In genomic region chr6:25302156-25302555, GRCh38 we compare ENCODE assay signal across 19 cellular contexts. TPM values are rescaled to one million over a fixed set of nuclear protein-coding genes. Genes with fewer than 3 reads are reported as not detected.
DNase-seq lines count a peak whose midpoint lies in the region; ATAC-seq and TF ChIP-seq lines count a peak whose summit lies in the region.
"Had no signal": no experiment of that assay in that cellular context is flagged by ENCODE, and none has a peak within 500 bp of the region (broad histone marks: within the 10 kb centered on the region; RNA-seq: fewer than 3 reads in every experiment).

No MANE protein-coding gene starts in this region.

- H3K4me3 ChIP-seq in right atrium auricular region (no peak overlapping the region), muscle layer of duodenum (ENCODE audit: low read depth in 1 of 2, low read length in 2 of 2) (no peak overlapping the region), gastrocnemius medialis (no peak overlapping the region)
- H3K4me3 ChIP-seq: body of pancreas, pancreas had no signal

- ATAC-seq in left ventricle myocardium superior, result no peak
- no peak for ATAC-seq in gastrocnemius medialis
- no peak for ATAC-seq in stimulated activated naive CD8-positive, alpha-beta T cell treated with anti-CD3 and anti-CD28 coated beads, Interleukin-15, Interleukin-2, amounts not matched to agents 100 U/mL and 50 U/mL, for 24 hours
- ATAC-seq: esophagus mucosa had no signal

- no peaks in the 10 kb centered on the region for H3K9me3 Mint-ChIP-seq in chondrocyte (ENCODE audit: low read depth)
- H3K9me3 Mint-ChIP-seq: T-helper 2 cell treated with Interferon-gamma antibody and Interleukin-4, amounts not matched to agents 5 μg/mL and 100 μg/mL, for 36 hours had no signal

- in situ Hi-C loops in gastrocnemius medialis (cut with MboI; ENCODE audit: low sequenced_read_pairs in 4 of 4), result no loop called here

- TF ChIP-seq CTCF in right atrium auricular region (IDR thresholded peaks at IDR 0.05) (no peak), chondrocyte (IDR thresholded peaks at IDR 0.05) (no peak), gastrocnemius medialis (IDR thresholded peaks at IDR 0.05 in 4 of 5, conservative IDR thresholded peaks at IDR 0.05 in 1 of 5) (no peak)

- H3K4me1 Mint-ChIP-seq in chondrocyte (ENCODE audit: low read depth), result peaks cover 53% of the 10 kb centered on the region

- no peak overlapping the region for H3K4me3 Mint-ChIP-seq in chondrocyte (ENCODE audit: unreplicated experiment)
- H3K4me3 Mint-ChIP-seq: T-helper 2 cell treated with Interferon-gamma antibody and Interleukin-4, amounts not matched to agents 5 μg/mL and 100 μg/mL, for 36 hours had no signal

- H3K9me3 ChIP-seq in right atrium auricular region, result no peaks in the 10 kb centered on the region
- no peaks in the 10 kb centered on the region for H3K9me3 ChIP-seq in muscle layer of duodenum (ENCODE audit: control insufficient read depth in 1 of 2, low read length in 2 of 2)
- no peaks in the 10 kb centered on the region for H3K9me3 ChIP-seq in gastrocnemius medialis
- H3K9me3 ChIP-seq: body of pancreas, pancreas had no signal

- H3K4me1 ChIP-seq in right atrium auricular region, result peaks cover 0 to 35% of the 10 kb centered on the region in 2 donors
- peaks cover 3 to 6% of the 10 kb centered on the region in 2 donors for H3K4me1 ChIP-seq in muscle layer of duodenum (ENCODE audit: control insufficient read depth in 1 of 2, insufficient read depth in 2 of 2, low read length in 2 of 2)
- no peaks in the 10 kb centered on the region for H3K4me1 ChIP-seq in gastrocnemius medialis

- H3K36me3 Mint-ChIP-seq in chondrocyte (ENCODE audit: low read depth), result no peaks in the 10 kb centered on the region

- H3K27ac ChIP-seq in right atrium auricular region (peak overlapping the region; percentile 2 to 69), muscle layer of duodenum (ENCODE audit: low read length) (peak overlapping the region; percentile 13), gastrocnemius medialis (peak overlapping the region in 1 of 4 donors; percentile 13)
- H3K27ac ChIP-seq: body of pancreas, HL-60, pancreas had no signal

- H3K27me3 ChIP-seq in right atrium auricular region (no peaks in the 10 kb centered on the region), muscle layer of duodenum (ENCODE audit: low read depth, low read length) (no peaks in the 10 kb centered on the region), gastrocnemius medialis (no peaks in the 10 kb centered on the region)
- H3K27me3 ChIP-seq: body of pancreas, pancreas had no signal

- DNase-seq in right atrium auricular region (ENCODE audit: low spot score) (no peak), left ventricle myocardium superior (no peak), chondrocyte (ENCODE audit: low spot score) (no peak), gastrocnemius medialis (no peak), activated gamma-delta T cell treated with Interleukin-2 at 50 U/mL for 16 hours (no peak)
- DNase-seq in stimulated activated CD4-positive, alpha-beta T cell treated with anti-CD3 and anti-CD28 coated beads, Interleukin-1b, Interleukin-23, amount 100 ng/mL, for 48 hours, result no peak
- no peak for DNase-seq in stimulated activated naive CD8-positive, alpha-beta T cell treated with anti-CD3 and anti-CD28 coated beads, Interleukin-15, Interleukin-2, amounts not matched to agents 100 U/mL and 50 U/mL, for 24 hours
- DNase-seq: activated CD4-positive, alpha-beta T cell treated with anti-CD3 and anti-CD28 coated beads for 1 hour; activated naive CD4-positive, alpha-beta T cell; body of pancreas; hippocampal formation; KG1; pancreas; SIG-M5; stimulated activated naive CD4-positive, alpha-beta T cell had no signal

- no peak for TF ChIP-seq POLR2A in gastrocnemius medialis (IDR thresholded peaks at IDR 0.05)

- H3K27ac Mint-ChIP-seq in chondrocyte (ENCODE audit: unreplicated experiment), result peak overlapping the region; percentile 81
- H3K27ac Mint-ChIP-seq: T-helper 2 cell treated with Interferon-gamma antibody and Interleukin-4, amounts not matched to agents 5 μg/mL and 100 μg/mL, for 36 hours had no signal

- no peaks in the 10 kb centered on the region for H3K36me3 ChIP-seq in right atrium auricular region
- no peaks in the 10 kb centered on the region for H3K36me3 ChIP-seq in muscle layer of duodenum (ENCODE audit: control insufficient read depth in 1 of 2, insufficient read depth in 2 of 2, low read length in 2 of 2)
- H3K36me3 ChIP-seq in gastrocnemius medialis, result no peaks in the 10 kb centered on the region
- H3K36me3 ChIP-seq: pancreas had no signal

- H3K27me3 Mint-ChIP-seq in chondrocyte (ENCODE audit: low read depth), result no peaks in the 10 kb centered on the region

- intact Hi-C loops in left ventricle myocardium superior (cut with micrococcal nuclease) (no loop called here), gastrocnemius medialis (cut with DNase I; ENCODE audit: low total_unique reads) (no loop called here)

RNA-seq across cellular contexts. Expression of gene CARMIL1, which starts 23.0 kb away (rescaled TPM):
- total RNA-seq in right atrium auricular region (10 to 100 TPM in 1 of 2 donors, 1 to 10 TPM in 1; 7.9 to 29.4 TPM), left ventricle myocardium superior (4.7 TPM), chondrocyte (14.5 to 18.8 TPM (median 16.4 TPM) in 3 replicates), gastrocnemius medialis (1 to 10 TPM in 3 of 4 donors, under 1 TPM in 1; 0.87 to 2.1 (median 1.7) TPM)
